In the genomic region with DNA sequence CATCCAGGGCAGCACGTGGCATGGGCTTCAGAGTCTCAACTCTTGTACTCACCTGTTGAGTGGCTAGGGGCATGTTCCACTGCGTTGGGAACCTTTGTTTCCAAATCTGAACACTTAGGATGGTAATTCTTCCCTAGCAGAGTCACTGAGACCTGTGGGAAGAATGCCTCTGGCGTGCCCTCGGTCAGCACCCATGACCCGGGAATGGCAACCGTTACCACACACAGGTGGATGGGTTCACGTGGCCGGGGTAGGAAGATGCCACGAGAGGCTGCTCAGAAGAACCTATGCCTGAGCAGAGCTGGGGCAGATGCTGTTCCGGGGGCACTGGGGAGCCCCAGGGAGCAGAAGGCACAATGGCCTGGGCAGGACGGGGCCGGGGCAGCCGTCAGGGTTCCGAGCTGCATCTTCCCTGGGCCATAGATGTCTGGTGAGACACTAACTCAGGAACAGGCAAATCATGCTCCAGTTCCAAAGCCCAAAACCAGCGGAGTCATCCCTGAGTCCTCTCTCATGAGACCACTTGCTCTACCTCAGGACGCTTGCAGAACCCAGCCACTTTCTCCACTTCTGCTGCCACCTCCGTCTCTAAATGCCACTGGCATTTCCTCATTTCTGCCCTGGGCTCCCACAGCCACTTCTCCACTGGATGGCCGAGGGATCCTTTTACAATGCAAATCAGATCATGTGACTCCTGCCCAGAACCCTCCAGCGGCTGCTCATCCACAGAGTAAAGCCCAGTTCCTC, we compare ENCODE assay signal across 14 cellular contexts. TPM values are rescaled to one million over a fixed set of nuclear protein-coding genes. Genes with fewer than 3 reads are reported as not detected.
DNase-seq lines count a peak whose midpoint lies in the region; ATAC-seq and TF ChIP-seq lines count a peak whose summit lies in the region.
"Had no signal": no experiment of that assay in that cellular context is flagged by ENCODE, and none has a peak within 500 bp of the region (broad histone marks: within the 10 kb centered on the region; RNA-seq: fewer than 3 reads in every experiment).

No MANE protein-coding gene starts in this region.

- ATAC-seq in heart right ventricle, result peak in 7 of 8 donors; percentile 39 to 81 (median 52)
- ATAC-seq: activated CD4-positive, CD25-positive, alpha-beta regulatory T cell treated with anti-CD3 and anti-CD28 coated beads, Interleukin-2, amount 50 U/mL, for 24 hours had no signal

- DNase-seq in KBM-7 (peak; percentile 51), NOMO-1 (lab: John Stamatoyannopoulos, UW; ENCODE audit: unreplicated experiment in 2 of 2) (peak; percentile 25 to 42), heart right ventricle (no peak), posterior vena cava (ENCODE audit: low spot score) (peak; percentile 68), H4 (ENCODE audit: low spot score) (no peak), T1000 (lab: John Stamatoyannopoulos, UW) (no peak), NCI-H2081 treated with DMSO at 0.1 percent for 48 hours (lab: John Stamatoyannopoulos, UW) (no peak), NCI-H2196 (lab: John Stamatoyannopoulos, UW; ENCODE audit: unreplicated experiment) (no peak)
- DNase-seq: kidney glomerular epithelial cell, NCI-H1694, NCI-H82 had no signal

- H3K9me3 ChIP-seq in heart right ventricle, result no peaks in the 10 kb centered on the region

- H3K27me3 ChIP-seq in heart right ventricle, result no peaks in the 10 kb centered on the region

- peak overlapping the region in 4 of 10 donors; percentile 43 to 57 (median 50) for H3K27ac ChIP-seq in heart right ventricle
- H3K27ac ChIP-seq: HL-60, RWPE1 had no signal

- TF ChIP-seq CTCF in heart right ventricle (IDR thresholded peaks at IDR 0.05), result no peak

- peaks cover 5 to 70% (median 50%) of the 10 kb centered on the region in 9 donors for H3K4me1 ChIP-seq in heart right ventricle

- intact Hi-C loops in heart right ventricle (cut with DNase I), result no loop called here
- intact Hi-C loops in posterior vena cava (cut with DNase I), result loop anchor here in 1 of 2 donors (2.0 kb wide), 1 partner anchor 28 kb away; no protein-coding TSS in a partner anchor

- peaks cover 0 to 21% (median 3%) of the 10 kb centered on the region in 9 donors for H3K36me3 ChIP-seq in heart right ventricle

- 83 to 88% methylated on average over 19 of the region's 19 CpGs for WGBS in heart right ventricle, 2 donors

- in situ Hi-C loops in KBM-7 (cut with MboI; ENCODE audit: low pct_unique_long_range_greater_than_20kb, low sequenced_read_pairs), result no loop called here

- no peak overlapping the region for H3K4me3 ChIP-seq in heart right ventricle

RNA-seq across cellular contexts. Expression of a gene that starts 36.6 kb away (rescaled TPM):
- total RNA-seq in heart right ventricle (10 to 100 TPM in 2 of 10 donors, 1 to 10 TPM in 8; 5.1 to 14.0 (median 8.4) TPM), posterior vena cava (1 to 10 TPM; 6.2 to 9.8 TPM)
- polyA plus RNA-seq in heart right ventricle, result 1 to 10 TPM; 2.1 to 5.2 TPM
- 0.55 and 1.0 TPM in 2 replicates for total RNA-seq in H4 (2014; rRNA removed; shearing (Covaris generic))

Comparison
In these comparisons a context has a peak if more than half of its experiments do, and no peak if none do; other contexts are left out.
1. DNase-seq: peak in KBM-7 (single experiment), NOMO-1 (2 of 2) and posterior vena cava (single experiment); none in heart right ventricle (0 of 2), H4 (single experiment), T1000 (single experiment), NCI-H2081 treated with DMSO at 0.1 percent for 48 hours (single experiment) and NCI-H2196 (single experiment).